12 cellular contexts compared by ENCODE assay signal in genomic region chr20:43938932-43939761, GRCh38. TPM values are rescaled to one million over a fixed set of nuclear protein-coding genes. Genes with fewer than 3 reads are reported as not detected.
DNase-seq lines count a peak whose midpoint lies in the region; ATAC-seq and TF ChIP-seq lines count a peak whose summit lies in the region.
"Had no signal": no experiment of that assay in that cellular context is flagged by ENCODE, and none has a peak within 500 bp of the region (broad histone marks: within the 10 kb centered on the region; RNA-seq: fewer than 3 reads in every experiment).

No MANE protein-coding gene starts in this region.

- H3K4me1 ChIP-seq in colonic mucosa = peaks cover 16% of the 10 kb centered on the region
- peaks cover 4% of the 10 kb centered on the region for H3K4me1 ChIP-seq in endodermal cell (ENCODE audit: control insufficient read depth, insufficient read depth, low read length)

- no peaks in the 10 kb centered on the region for H3K36me3 Mint-ChIP-seq in endodermal cell (ENCODE audit: low read depth)
- H3K36me3 Mint-ChIP-seq: activated naive CD8-positive, alpha-beta T cell had no signal

- H3K27ac ChIP-seq in colonic mucosa (no peak overlapping the region), endodermal cell (ENCODE audit: low read depth, low read length) (no peak overlapping the region)

- no peaks in the 10 kb centered on the region for H3K27me3 Mint-ChIP-seq in endodermal cell (ENCODE audit: insufficient read depth)

- intact Hi-C loops in colonic mucosa (cut with DNase I) = no loop called here

- peak overlapping the region in 1 of 2 donors; percentile 14 for H3K9ac ChIP-seq in colonic mucosa (ENCODE audit: low read depth in 2 of 2, low read length in 2 of 2)
- no peak overlapping the region for H3K9ac ChIP-seq in endodermal cell (ENCODE audit: extremely low read depth, low read length, poor library complexity, severe bottlenecking)

- WGBS in endodermal cell (ENCODE audit: insufficient coverage in 1 of 2, insufficient read length in 1 of 2), 2 experiments = 93 to 97% methylated on average over 8 to 9 of the region's 9 CpGs

- H3K9me3 ChIP-seq in colonic mucosa = no peaks in the 10 kb centered on the region
- H3K9me3 ChIP-seq in endodermal cell (ENCODE audit: control insufficient read depth, low read length) = no peaks in the 10 kb centered on the region

- H3K36me3 ChIP-seq in colonic mucosa (no peaks in the 10 kb centered on the region), endodermal cell (ENCODE audit: control insufficient read depth, insufficient read depth, low read length) (no peaks in the 10 kb centered on the region)

- no peak overlapping the region for H3K4me3 Mint-ChIP-seq in endodermal cell
- H3K4me3 Mint-ChIP-seq: activated naive CD8-positive, alpha-beta T cell; nephron had no signal

- H3K4me3 ChIP-seq in colonic mucosa = no peak overlapping the region
- H3K4me3 ChIP-seq in endodermal cell (ENCODE audit: low read length) = no peak overlapping the region
- H3K4me3 ChIP-seq: GM12878 had no signal

- TF ChIP-seq CTCF in colonic mucosa (IDR thresholded peaks at IDR 0.05) (no peak), endodermal cell (conservative IDR thresholded peaks at IDR 0.05) (no peak)

- H3K27ac Mint-ChIP-seq in endodermal cell = no peak overlapping the region
- H3K27ac Mint-ChIP-seq: activated naive CD8-positive, alpha-beta T cell; nephron had no signal

- H3K4me1 Mint-ChIP-seq in endodermal cell = peaks cover 16% of the 10 kb centered on the region

- no peaks in the 10 kb centered on the region for H3K9me3 Mint-ChIP-seq in endodermal cell
- H3K9me3 Mint-ChIP-seq: nephron had no signal

- ATAC-seq in GM21515 (IDR thresholded peaks at IDR 0.05; ENCODE audit: unreplicated experiment) = no peak
- ATAC-seq: GM12878 had no signal

- DNase-seq in CD1c-positive myeloid dendritic cell (ENCODE audit: extremely low spot score) (peak; percentile 58), NCI-H460 (ENCODE audit: extremely low read depth, low read depth) (peak; percentile 82), colonic mucosa (peak; percentile 59), mucosa of gallbladder (ENCODE audit: low spot score) (peak; percentile 31), 8988T (no peak), endodermal cell (no peak)
- DNase-seq in activated CD8-positive, alpha-beta memory T cell treated with anti-CD3 and anti-CD28 coated beads for 24 hours = no peak
- DNase-seq: NCI-H1436 treated with DMSO at 0.1 percent for 48 hours had no signal

- H3K27me3 ChIP-seq in colonic mucosa (no peaks in the 10 kb centered on the region), endodermal cell (ENCODE audit: control insufficient read depth, insufficient read depth, low read length, poor library complexity, severe bottlenecking) (no peaks in the 10 kb centered on the region)

RNA-seq across cellular contexts. Expression of gene TOX2, which starts 24.5 kb away (rescaled TPM):
- total RNA-seq in NCI-H460 (2014; rRNA removed; shearing (Covaris generic)) = 4.6 and 7.1 TPM in 2 replicates
- polyA plus RNA-seq in NCI-H460 (2014; cell fraction: nucleus; rRNA removed) = 1.1 and 1.3 TPM in 2 replicates
- total RNA-seq in colonic mucosa (1 to 10 TPM; 4.0 to 6.1 TPM), mucosa of gallbladder (4.5 TPM), endodermal cell (1 to 10 TPM; 2.4 to 3.4 TPM)
- 8.9 TPM for polyA plus RNA-seq in endodermal cell (2013, experiment 1 of 2)
- 8.2 TPM for polyA plus RNA-seq in endodermal cell (2013, experiment 2 of 2)

Comparison
In these comparisons a context has a peak if more than half of its experiments do, and no peak if none do; other contexts are left out.
1. DNase-seq: peak in CD1c-positive myeloid dendritic cell (single experiment), NCI-H460 (single experiment), colonic mucosa (single experiment) and mucosa of gallbladder (single experiment); none in 8988T (single experiment), endodermal cell (single experiment) and activated CD8-positive, alpha-beta memory T cell treated with anti-CD3 and anti-CD28 coated beads for 24 hours (single experiment).